ENCODE assay signal across 8 cellular contexts in genomic region chr5:43631182-43631910, GRCh38. TPM values are rescaled to one million over a fixed set of nuclear protein-coding genes. Genes with fewer than 3 reads are reported as not detected.
DNase-seq lines count a peak whose midpoint lies in the region; ATAC-seq and TF ChIP-seq lines count a peak whose summit lies in the region.

No MANE protein-coding gene starts in this region.

- peak overlapping the region; percentile 26; the same call in 1 of the 2 replicates for H3K9ac ChIP-seq in iPS-20b (ENCODE audit: low read depth, low read length)
- H3K9ac ChIP-seq in smooth muscle cell (ENCODE audit: low read depth), result no peak overlapping the region

- H3K4me3 ChIP-seq in brain microvascular endothelial cell (ENCODE audit: low read depth, low read length) (no peak overlapping the region), iPS-20b (ENCODE audit: low read length) (no peak overlapping the region), smooth muscle cell (no peak overlapping the region)

- no peak overlapping the region for H2AFZ ChIP-seq in smooth muscle cell (ENCODE audit: low read depth)

- peaks cover 5% of the 10 kb centered on the region for H3F3A ChIP-seq in smooth muscle cell (ENCODE audit: low read depth)

- peaks cover 10% of the 10 kb centered on the region for H4K20me1 ChIP-seq in smooth muscle cell (ENCODE audit: low read depth)

- H3K4me2 ChIP-seq in smooth muscle cell, result no peak overlapping the region

- 50% methylated on average over 5 of the region's 5 CpGs for WGBS in smooth muscle cell (ENCODE audit: low lambda C conversion rate)

- TF ChIP-seq POLR2A in GM18505 (IDR thresholded peaks at IDR 0.05; ENCODE audit: borderline replicate concordance, extremely low read depth, insufficient read depth, insufficient read length), result no peak

- H3K4me1 ChIP-seq in iPS-20b (ENCODE audit: insufficient read depth, low read length) (no peaks in the 10 kb centered on the region), smooth muscle cell (ENCODE audit: low read depth) (no peaks in the 10 kb centered on the region)

- DNase-seq in AG08396 (ENCODE audit: low spot score), result peak; percentile 55
- peak; percentile 50 for DNase-seq in NCI-H128 (lab: John Stamatoyannopoulos, UW; ENCODE audit: unreplicated experiment)
- peak; percentile 95 for DNase-seq in SK-MEL-5 (ENCODE audit: low read depth, low spot score)
- DNase-seq in brain microvascular endothelial cell, result peak; percentile 80
- no peak for DNase-seq in smooth muscle cell (lab: John Stamatoyannopoulos, UW; ENCODE audit: unreplicated experiment)

- H3K36me3 ChIP-seq in brain microvascular endothelial cell (replicated peaks) (no peaks in the 10 kb centered on the region), iPS-20b (ENCODE audit: insufficient read depth, low read depth, low read length) (no peaks in the 10 kb centered on the region), smooth muscle cell (ENCODE audit: low read depth) (no peaks in the 10 kb centered on the region)

- ATAC-seq in GM18505 (IDR thresholded peaks at IDR 0.05; ENCODE audit: unreplicated experiment), result peak; percentile 97
- ATAC-seq in HG02870 (IDR thresholded peaks at IDR 0.05; ENCODE audit: unreplicated experiment), result peak; percentile 92

- H3K27ac ChIP-seq in brain microvascular endothelial cell (no peak overlapping the region), iPS-20b (ENCODE audit: low read length) (no peak overlapping the region), smooth muscle cell (ENCODE audit: low read depth) (no peak overlapping the region)

- no peaks in the 10 kb centered on the region for H3K9me3 ChIP-seq in iPS-20b (ENCODE audit: insufficient read depth, low read depth, low read length)
- H3K9me3 ChIP-seq in smooth muscle cell (replicated peaks; ENCODE audit: low read depth), result no peaks in the 10 kb centered on the region

- TF ChIP-seq CTCF in brain microvascular endothelial cell (IDR thresholded peaks at IDR 0.05; ENCODE audit: low read depth, low read length, missing control alignments) (peak; percentile 67), smooth muscle cell (IDR thresholded peaks at IDR 0.05; ENCODE audit: borderline replicate concordance, insufficient read depth, poor library complexity, severe bottlenecking) (peak; percentile 66)

- no peaks in the 10 kb centered on the region for H3K27me3 ChIP-seq in brain microvascular endothelial cell (replicated peaks)
- H3K27me3 ChIP-seq in iPS-20b (ENCODE audit: insufficient read depth, low read length), result no peaks in the 10 kb centered on the region
- no peaks in the 10 kb centered on the region for H3K27me3 ChIP-seq in smooth muscle cell (ENCODE audit: low read depth)

- in situ Hi-C loops in SK-MEL-5 (cut with HindIII; ENCODE audit: low pct_unique_long_range_greater_than_20kb, low sequenced_read_pairs), result no loop called here
- in situ Hi-C loops in brain microvascular endothelial cell (cut with HindIII; ENCODE audit: low pct_ligation_motif_present, low sequenced_read_pairs), result no loop called here

- no peaks in the 10 kb centered on the region for H3K79me2 ChIP-seq in smooth muscle cell (ENCODE audit: low read depth)

RNA-seq across cellular contexts. Expression of gene NNT, which starts 28.4 kb away (rescaled TPM):
- total RNA-seq in SK-MEL-5 (2014; rRNA removed; shearing (Covaris generic)), result 158 and 162 TPM in 2 replicates
- polyA plus RNA-seq in SK-MEL-5 (2015; cell fraction: cytosol; rRNA removed), result 97.0 and 158 TPM in 2 replicates
- 193 and 224 TPM in 2 replicates for polyA plus RNA-seq in SK-MEL-5 (2015; cell fraction: nucleus; rRNA removed)
- total RNA-seq in smooth muscle cell, result 39.8 and 49.8 TPM in 2 replicates
- 20.3 and 26.8 TPM in 2 replicates for polyA plus RNA-seq in smooth muscle cell
